In the genomic region with DNA sequence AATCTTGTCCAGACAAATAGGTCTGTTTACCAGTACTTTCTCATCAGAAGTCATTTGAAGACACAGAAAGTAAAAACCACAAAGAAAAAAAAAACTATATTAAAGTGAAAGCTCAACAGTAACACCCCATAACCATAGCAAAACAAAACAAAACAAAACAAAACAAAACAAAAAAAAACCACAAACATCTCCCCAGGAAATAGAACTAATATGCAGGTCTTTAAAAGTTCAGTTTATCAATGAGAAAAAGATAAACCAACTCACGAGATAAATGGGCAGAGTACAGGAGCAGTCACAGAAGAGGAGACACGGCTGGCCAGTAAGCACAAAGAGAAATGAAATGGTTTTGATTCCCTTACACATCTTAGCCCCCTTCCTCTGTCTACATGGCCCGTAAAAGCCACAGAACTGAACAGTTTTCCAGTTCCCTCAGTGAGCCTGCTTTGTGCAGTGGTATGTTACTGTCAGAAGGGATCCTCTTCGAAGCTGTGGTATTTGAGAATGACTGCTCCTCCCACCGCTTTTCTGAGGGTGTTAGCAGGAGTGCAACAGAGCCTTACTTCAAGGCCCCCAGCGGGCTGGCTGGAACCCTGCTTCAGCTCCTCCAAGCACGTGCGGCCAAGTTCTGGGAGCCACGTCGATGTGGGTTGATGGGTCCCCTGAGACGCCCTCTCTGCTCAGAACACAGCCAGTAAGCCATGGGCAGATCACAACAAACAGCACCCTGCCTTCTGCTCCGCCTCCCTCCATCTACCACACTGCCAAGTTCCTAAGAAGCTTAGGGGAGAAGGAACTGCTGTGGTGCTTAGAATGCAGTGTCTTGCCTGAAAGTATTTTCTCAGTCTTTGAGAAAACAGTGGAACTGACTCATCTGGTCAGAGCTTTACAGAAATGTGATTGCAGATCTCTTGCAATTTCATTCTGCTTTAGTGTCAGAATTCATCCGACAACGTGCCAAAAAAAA, we compare ENCODE assay signal across 8 cellular contexts. TPM values are rescaled to one million over a fixed set of nuclear protein-coding genes. Genes with fewer than 3 reads are reported as not detected.
A peak's percentile ranks its signal among the peaks of the same experiment; 100 is the strongest.
DNase-seq lines count a peak whose midpoint lies in the region; ATAC-seq and TF ChIP-seq lines count a peak whose summit lies in the region.

No MANE protein-coding gene starts in this region.

- POLR2A ChIA-PET in Panc1 (lab: Charles Lee): no interaction called here

- H3K27ac ChIP-seq in Panc1 (ENCODE audit: low read length) (no peak overlapping the region), heart right ventricle (peak overlapping the region in 7 of 10 donors; percentile 24 to 82 (median 45))

- WGBS in heart right ventricle, 2 donors: 13 to 16% methylated on average over 14 of the region's 14 CpGs

- H3K9me3 ChIP-seq in Panc1 (ENCODE audit: control insufficient read depth, insufficient read depth, low read depth, low read length) (no peaks in the 10 kb centered on the region), heart right ventricle (peaks cover 0 to 7% (median 0%) of the 10 kb centered on the region in 11 donors)

- H3K36me3 ChIP-seq in Panc1 (ENCODE audit: control insufficient read depth, insufficient read depth, low read length) (no peaks in the 10 kb centered on the region), heart right ventricle (no peaks in the 10 kb centered on the region)

- intact Hi-C loops in Panc1 (cut with micrococcal nuclease; ENCODE audit: unreplicated experiment): no loop called here
- intact Hi-C loops in heart right ventricle (cut with DNase I): no loop called here

- H3K27ac Mint-ChIP-seq in activated naive CD8-positive, alpha-beta T cell treated with anti-CD3 and anti-CD28 coated beads, Interleukin-2, amount 50 U/mL, for 24 hours: peak overlapping the region; percentile 81

- BruUV-seq in Panc1 (replicated peaks; lab: Mats Ljungman, UMichigan): no TSS peak

- no peaks in the 10 kb centered on the region for H3K9me3 Mint-ChIP-seq in activated naive CD8-positive, alpha-beta T cell treated with anti-CD3 and anti-CD28 coated beads, Interleukin-2, amount 50 U/mL, for 24 hours

- no peaks in the 10 kb centered on the region for H3K36me3 Mint-ChIP-seq in activated naive CD8-positive, alpha-beta T cell treated with anti-CD3 and anti-CD28 coated beads, Interleukin-2, amount 50 U/mL, for 24 hours (ENCODE audit: low read depth)

- peak overlapping the region; percentile 66 for H3K4me3 Mint-ChIP-seq in activated naive CD8-positive, alpha-beta T cell treated with anti-CD3 and anti-CD28 coated beads, Interleukin-2, amount 50 U/mL, for 24 hours

- DNase-seq in Panc1 (ENCODE audit: low read depth, low spot score) (no peak), heart right ventricle (peak; percentile 32 to 62), renal cortical epithelial cell (ENCODE audit: low read depth) (peak; percentile 73), UCSD-AML1 (lab: John Stamatoyannopoulos, UW; ENCODE audit: unreplicated experiment) (no peak), iPS-NIHi11 (ENCODE audit: low spot score) (no peak)
- DNase-seq in activated naive CD8-positive, alpha-beta T cell treated with anti-CD3 and anti-CD28 coated beads, Interleukin-2, amount 50 U/mL, for 24 hours: peak; percentile 54

- in situ Hi-C loops in Panc1 (cut with HindIII; ENCODE audit: low pct_unique_long_range_greater_than_20kb, low sequenced_read_pairs): no loop called here

- H3K4me1 ChIP-seq in Panc1 (ENCODE audit: control insufficient read depth, insufficient read depth, low read length): no peaks in the 10 kb centered on the region
- H3K4me1 ChIP-seq in heart right ventricle: peaks cover 0 to 45% (median 14%) of the 10 kb centered on the region in 9 donors

- peak overlapping the region in 1 of 2 experiments; percentile 9; a peak in 1 of 4 replicates for H3K4me3 ChIP-seq in Panc1 (ENCODE audit: low read depth in 2 of 2, low read length in 2 of 2)
- H3K4me3 ChIP-seq in heart right ventricle: peak overlapping the region in 7 of 10 donors; percentile 13 to 40 (median 35)

- H3K27me3 Mint-ChIP-seq in activated naive CD8-positive, alpha-beta T cell treated with anti-CD3 and anti-CD28 coated beads, Interleukin-2, amount 50 U/mL, for 24 hours: peaks cover 13% of the 10 kb centered on the region

- H3K4me1 Mint-ChIP-seq in activated naive CD8-positive, alpha-beta T cell treated with anti-CD3 and anti-CD28 coated beads, Interleukin-2, amount 50 U/mL, for 24 hours: peaks cover 66% of the 10 kb centered on the region

- TF ChIP-seq CTCF in Panc1 (IDR thresholded peaks at IDR 0.05): no peak
- TF ChIP-seq CTCF in heart right ventricle (IDR thresholded peaks at IDR 0.05): no peak

- CTCF ChIA-PET in Panc1 (lab: Charles Lee): no interaction called here

- H3K27me3 ChIP-seq in Panc1 (ENCODE audit: control insufficient read depth, insufficient read depth, low read length): no peaks in the 10 kb centered on the region
- H3K27me3 ChIP-seq in heart right ventricle: no peaks in the 10 kb centered on the region

- ATAC-seq in GM18511 (IDR thresholded peaks at IDR 0.05; ENCODE audit: unreplicated experiment) (peak; percentile 35), HG02938 (IDR thresholded peaks at IDR 0.05; ENCODE audit: unreplicated experiment) (peak; percentile 22), Panc1 (peak; percentile 56; the same call in 1 of the 2 replicates), heart right ventricle (peak; percentile 67 to 94 (median 86))
- peak; percentile 73 for ATAC-seq in activated naive CD8-positive, alpha-beta T cell treated with anti-CD3 and anti-CD28 coated beads, Interleukin-2, amount 50 U/mL, for 24 hours

RNA-seq across cellular contexts. Expression of gene UST, which starts 14.0 kb away (rescaled TPM):
- total RNA-seq in Panc1 (2021; ENCODE audit: unreplicated experiment): 0.15 TPM
- not detected for polyA plus RNA-seq in Panc1 (2012; ENCODE audit: insufficient read length)
- 1 to 10 TPM; 1.6 to 4.1 (median 2.2) TPM for total RNA-seq in heart right ventricle
- 1 to 10 TPM; 2.6 to 3.3 TPM for polyA plus RNA-seq in heart right ventricle
- total RNA-seq in renal cortical epithelial cell: 0.87 and 2.8 TPM in 2 replicates

Comparison
In these comparisons a context has a peak if more than half of its experiments do, and no peak if none do; other contexts are left out.
1. ATAC-seq: peak in every context shown above with its lines; median percentile 86 in heart right ventricle; 73 in activated naive CD8-positive, alpha-beta T cell treated with anti-CD3 and anti-CD28 coated beads, Interleukin-2, amount 50 U/mL, for 24 hours; 56 in Panc1; 35 in GM18511; 22 in HG02938.
2. DNase-seq: peak in activated naive CD8-positive, alpha-beta T cell treated with anti-CD3 and anti-CD28 coated beads, Interleukin-2, amount 50 U/mL, for 24 hours (single experiment), heart right ventricle (2 of 2) and renal cortical epithelial cell (single experiment); none in Panc1 (single experiment), UCSD-AML1 (single experiment) and iPS-NIHi11 (single experiment).